Comparison of ENCODE assay signal across 21 cellular contexts in the genomic region with DNA sequence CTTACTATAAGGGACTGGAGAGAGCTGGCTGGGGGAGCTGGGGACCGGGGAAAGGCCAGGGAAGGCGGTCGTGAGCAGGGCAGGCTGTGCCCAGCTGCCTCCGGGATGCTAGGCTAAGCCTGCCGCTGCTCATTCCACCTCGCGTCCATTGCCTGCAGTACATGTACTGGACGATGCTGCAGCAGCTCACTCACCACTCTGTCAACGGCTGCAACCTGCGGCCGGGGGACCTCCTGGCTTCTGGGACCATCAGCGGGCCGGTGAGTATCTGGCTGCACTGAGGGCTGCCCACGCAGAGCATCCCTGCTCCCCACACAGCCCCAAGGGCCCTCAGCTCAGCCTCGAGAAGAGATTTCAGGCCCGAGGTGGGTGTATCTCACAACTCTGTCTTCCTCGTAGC. TPM values are rescaled to one million over a fixed set of nuclear protein-coding genes. Genes with fewer than 3 reads are reported as not detected.
DNase-seq lines count a peak whose midpoint lies in the region; ATAC-seq and TF ChIP-seq lines count a peak whose summit lies in the region.
"Had no signal": no experiment of that assay in that cellular context is flagged by ENCODE, and none has a peak within 500 bp of the region (broad histone marks: within the 10 kb centered on the region; RNA-seq: fewer than 3 reads in every experiment).

No MANE protein-coding gene starts in this region.

- H2BK5ac ChIP-seq in mesenchymal stem cell (ENCODE audit: low read depth, low read length, poor library complexity, severe bottlenecking) = no peak overlapping the region

- intact Hi-C loops in right cardiac atrium (cut with DNase I) = no loop called here

- no peaks in the 10 kb centered on the region for H3K27me3 ChIP-seq in mesenchymal stem cell (ENCODE audit: control insufficient read depth in 1 of 2, insufficient read depth in 1 of 2, low read length in 2 of 2)
- no peaks in the 10 kb centered on the region for H3K27me3 ChIP-seq in thoracic aorta (replicated peaks; ENCODE audit: insufficient read depth)
- no peaks in the 10 kb centered on the region for H3K27me3 ChIP-seq in right cardiac atrium (ENCODE audit: control insufficient read depth, insufficient read depth)

- H3K14ac ChIP-seq in mesenchymal stem cell (ENCODE audit: low read length in 2 of 2) = no peak overlapping the region

- peak overlapping the region; percentile 74 for H3K27ac ChIP-seq in mesenchymal stem cell (ENCODE audit: low read length, poor library complexity, severe bottlenecking)
- peak overlapping the region; percentile 72 to 78 for H3K27ac ChIP-seq in thoracic aorta
- H3K27ac ChIP-seq in right cardiac atrium (ENCODE audit: low read length) = no peak overlapping the region

- H3K4ac ChIP-seq in mesenchymal stem cell (ENCODE audit: low read depth in 1 of 2, low read length in 2 of 2) = peak overlapping the region in 1 of 2 experiments; percentile 0

- H3K36me3 Mint-ChIP-seq in HFFc6 (ENCODE audit: low read depth) = peaks cover 71% of the 10 kb centered on the region
- peaks cover 76% of the 10 kb centered on the region for H3K36me3 Mint-ChIP-seq in activated T-helper 17 cell treated with anti-CD3 and anti-CD28 coated beads, Interleukin-2, amount 50 U/mL, for 72 hours (ENCODE audit: low read depth)

- H3K4me1 ChIP-seq in mesenchymal stem cell (ENCODE audit: control insufficient read depth, insufficient read depth, low read depth, low read length) (peaks cover 9% of the 10 kb centered on the region), thoracic aorta (ENCODE audit: control insufficient read depth in 1 of 2, low read depth in 2 of 2) (peaks cover 10 to 64% of the 10 kb centered on the region in 2 donors), right cardiac atrium (ENCODE audit: control insufficient read depth, insufficient read depth, low read length) (peaks cover 4% of the 10 kb centered on the region)

- no peak for ATAC-seq in activated T-helper 17 cell treated with anti-CD3 and anti-CD28 coated beads, Interleukin-2, amount 50 U/mL, for 72 hours (replicated peaks)
- no peak for ATAC-seq in thoracic aorta (ENCODE audit: insufficient number of reproducible peaks, low FRiP score, low read depth)
- no peak for ATAC-seq in GM18858 (IDR thresholded peaks at IDR 0.05; ENCODE audit: unreplicated experiment)
- ATAC-seq in right cardiac atrium = no peak
- ATAC-seq: CD8-positive, alpha-beta T cell; GM12878; HCT116 had no signal

- peaks cover 69% of the 10 kb centered on the region for H3K4me1 Mint-ChIP-seq in HFFc6 (ENCODE audit: low read depth)
- H3K4me1 Mint-ChIP-seq in activated T-helper 17 cell treated with anti-CD3 and anti-CD28 coated beads, Interleukin-2, amount 50 U/mL, for 72 hours = peaks cover 9% of the 10 kb centered on the region

- no peaks in the 10 kb centered on the region for H3K9me3 ChIP-seq in mesenchymal stem cell (ENCODE audit: control insufficient read depth, low read length)
- H3K9me3 ChIP-seq in thoracic aorta = no peaks in the 10 kb centered on the region
- H3K9me3 ChIP-seq in right cardiac atrium (ENCODE audit: control insufficient read depth, low read length) = no peaks in the 10 kb centered on the region
- H3K9me3 ChIP-seq: A549 had no signal

- H2BK15ac ChIP-seq in mesenchymal stem cell (ENCODE audit: low read depth, poor library complexity, severe bottlenecking) = no peak overlapping the region

- peak overlapping the region; percentile 84 for H3K27ac Mint-ChIP-seq in HFFc6
- H3K27ac Mint-ChIP-seq in activated T-helper 17 cell treated with anti-CD3 and anti-CD28 coated beads, Interleukin-2, amount 50 U/mL, for 72 hours = peak overlapping the region; percentile 69
- H3K27ac Mint-ChIP-seq: CD8-positive, alpha-beta T cell had no signal

- H4K8ac ChIP-seq in mesenchymal stem cell (ENCODE audit: low read length) = no peak overlapping the region

- no peaks in the 10 kb centered on the region for H3K79me1 ChIP-seq in mesenchymal stem cell (replicated peaks; ENCODE audit: low read length, poor library complexity, severe bottlenecking)

- H3K18ac ChIP-seq in mesenchymal stem cell (ENCODE audit: low read depth in 1 of 2, low read length in 2 of 2) = no peak overlapping the region

- no peaks in the 10 kb centered on the region; the same call in 1 of the 2 replicates for H3K27me3 Mint-ChIP-seq in HFFc6 (ENCODE audit: insufficient read depth)
- no peaks in the 10 kb centered on the region for H3K27me3 Mint-ChIP-seq in activated T-helper 17 cell treated with anti-CD3 and anti-CD28 coated beads, Interleukin-2, amount 50 U/mL, for 72 hours

- peak overlapping the region; percentile 31 for H4K91ac ChIP-seq in mesenchymal stem cell (ENCODE audit: low read length)

- H3K36me3 ChIP-seq in mesenchymal stem cell (ENCODE audit: control insufficient read depth in 1 of 2, insufficient read depth in 2 of 2, low read depth in 1 of 2, low read length in 2 of 2) (peaks cover 61 to 72% of the 10 kb centered on the region in 2 experiments), thoracic aorta (peaks cover under 1% of the 10 kb centered on the region)

- H3K23ac ChIP-seq in mesenchymal stem cell (ENCODE audit: low read length in 2 of 2) = no peak overlapping the region

- H2BK120ac ChIP-seq in mesenchymal stem cell (ENCODE audit: low read depth, low read length) = no peak overlapping the region

- H3K4me3 ChIP-seq in mesenchymal stem cell (ENCODE audit: insufficient read depth in 1 of 2, low read depth in 1 of 2, low read length in 2 of 2) = no peak overlapping the region
- no peak overlapping the region for H3K4me3 ChIP-seq in thoracic aorta
- H3K4me3 ChIP-seq in right cardiac atrium (ENCODE audit: low read length) = no peak overlapping the region
- H3K4me3 ChIP-seq: A549, GM12878 had no signal

- H2BK12ac ChIP-seq in mesenchymal stem cell (ENCODE audit: low read length in 2 of 2) = peak overlapping the region in 1 of 2 experiments; percentile 61

- no peak overlapping the region for H3K9ac ChIP-seq in mesenchymal stem cell (ENCODE audit: low read length)

- H2AFZ ChIP-seq in mesenchymal stem cell (ENCODE audit: low read depth, low read length) = no peak overlapping the region

- no peak for DNase-seq in HFFc6
- no peak for DNase-seq in mesenchymal stem cell
- no peak for DNase-seq in thoracic aorta (ENCODE audit: low spot score)
- DNase-seq in stimulated activated CD4-positive, alpha-beta T cell treated with anti-CD3 and anti-CD28 coated beads, Interleukin-2, amount 100 ng/mL, for 24 hours = no peak
- DNase-seq in right cardiac atrium = no peak
- DNase-seq: Calu3; CD8-positive, alpha-beta T cell; DMS53; EL; GOT3; KBM-7; NCI-H1105 treated with DMSO at 0.1 percent for 48 hours; NCI-H1694; NCI-H2081 treated with DMSO at 0.1 percent for 48 hours; NCI-H510A treated with DMSO at 0.1 percent for 48 hours; NCI-H82 had no signal

- no peak overlapping the region for H3K4me2 ChIP-seq in mesenchymal stem cell (ENCODE audit: low read length, poor library complexity, severe bottlenecking)

- 93% methylated on average over 17 of the region's 17 CpGs for whole genome bisulfite sequencing in mesenchymal stem cell
- WGBS in right cardiac atrium = 94% methylated on average over 17 of the region's 17 CpGs

- TF ChIP-seq CTCF in HFFc6 (IDR thresholded peaks at IDR 0.05) (no peak), thoracic aorta (IDR thresholded peaks at IDR 0.05) (no peak)

- peaks cover 25% of the 10 kb centered on the region for H3K9me3 Mint-ChIP-seq in HFFc6
- H3K9me3 Mint-ChIP-seq in activated T-helper 17 cell treated with anti-CD3 and anti-CD28 coated beads, Interleukin-2, amount 50 U/mL, for 72 hours = no peaks in the 10 kb centered on the region
- H3K9me3 Mint-ChIP-seq: CD8-positive, alpha-beta T cell had no signal

- H2AK5ac ChIP-seq in mesenchymal stem cell (ENCODE audit: low read length, severe bottlenecking) = peak overlapping the region; percentile 74

- H3K4me3 Mint-ChIP-seq in HFFc6 = no peak overlapping the region; the same call in 1 of the 2 replicates
- no peak overlapping the region for H3K4me3 Mint-ChIP-seq in activated T-helper 17 cell treated with anti-CD3 and anti-CD28 coated beads, Interleukin-2, amount 50 U/mL, for 72 hours
- H3K4me3 Mint-ChIP-seq: CD8-positive, alpha-beta T cell had no signal

RNA-seq across cellular contexts. Expression of gene FAH, which starts 27.2 kb away (rescaled TPM):
- total RNA-seq in HFFc6 (2021; fragmentation: NEBNext Ultra II Directional; extraction: Animal tissue kit (Norgen Biotek cat#: 25700)) = 10 to 100 TPM; 51.1 to 75.4 (median 61.1) TPM
- 10 to 100 TPM; 66.3 to 87.7 TPM for total RNA-seq in activated T-helper 17 cell treated with anti-CD3 and anti-CD28 coated beads, Interleukin-2, amount 50 U/mL, for 72 hours
- 41.7 TPM for polyA plus RNA-seq in mesenchymal stem cell (2013, experiment 1 of 2)
- polyA plus RNA-seq in mesenchymal stem cell (2013, experiment 2 of 2) = 41.9 TPM
- total RNA-seq in thoracic aorta = 10 to 100 TPM; 16.1 to 21.9 TPM
- 10 to 100 TPM; 17.6 to 29.4 (median 23.0) TPM for total RNA-seq in right cardiac atrium
- polyA plus RNA-seq in right cardiac atrium = 20.3 TPM
